10 cellular contexts compared by ENCODE assay signal in genomic region chrX:72169008-72169728, GRCh38. TPM values are rescaled to one million over a fixed set of nuclear protein-coding genes. Genes with fewer than 3 reads are reported as not detected.
DNase-seq lines count a peak whose midpoint lies in the region; ATAC-seq and TF ChIP-seq lines count a peak whose summit lies in the region.
"Had no signal": no experiment of that assay in that cellular context is flagged by ENCODE, and none has a peak within 500 bp of the region (broad histone marks: within the 10 kb centered on the region; RNA-seq: fewer than 3 reads in every experiment).

No MANE protein-coding gene starts in this region.

- H3K27ac ChIP-seq in suprapubic skin, result no peak overlapping the region
- H3K27ac ChIP-seq: BLaER1 treated with 17β-estradiol and CSF1 and Interleukin-3, amounts not matched to agents 10 nM and 100 nM had no signal

- no peaks in the 10 kb centered on the region for H3K4me1 ChIP-seq in suprapubic skin
- H3K4me1 ChIP-seq: BLaER1 treated with 17β-estradiol and CSF1 and Interleukin-3, amounts not matched to agents 10 nM and 100 nM had no signal

- peak; percentile 13 for DNase-seq in stimulated activated CD4-positive, alpha-beta T cell treated with anti-CD3 and anti-CD28 coated beads, Interleukin-15, amount 100 ng/mL, for 24 hours
- no peak for DNase-seq in stimulated activated CD4-positive, alpha-beta T cell treated with anti-CD3 and anti-CD28 coated beads, Interleukin-12 subunit alpha, Interleukin-12 subunit beta, amount 100 ng/mL, for 4 hours
- DNase-seq in activated T-cell treated with anti-CD3 and anti-CD28 coated beads, Interleukin-2, amount 50 U/mL, for 4 hours, result peak; percentile 10
- DNase-seq in fibroblast of the aortic adventitia (ENCODE audit: low read depth) (peak; percentile 8), suprapubic skin (ENCODE audit: low spot score in 2 of 2) (no peak), NAMALWA (ENCODE audit: low spot score) (no peak), AML-193 (lab: John Stamatoyannopoulos, UW) (no peak), nephron progenitor cell (no peak)
- DNase-seq: NCI-H2171 had no signal

- no peaks in the 10 kb centered on the region for H3K9me3 Mint-ChIP-seq in activated T-cell treated with anti-CD3 and anti-CD28 coated beads, Interleukin-2, amount 50 U/mL, for 4 hours
- H3K9me3 Mint-ChIP-seq in nephron progenitor cell, result peaks cover 36% of the 10 kb centered on the region

- H3K4me3 ChIP-seq in fibroblast of the aortic adventitia (ENCODE audit: low read depth, low read length) (no peak overlapping the region), suprapubic skin (peak overlapping the region; percentile 9)
- H3K4me3 ChIP-seq: BLaER1 treated with 17β-estradiol and CSF1 and Interleukin-3, amounts not matched to agents 10 nM and 100 nM had no signal

- no peaks in the 10 kb centered on the region for H3K36me3 Mint-ChIP-seq in activated T-cell treated with anti-CD3 and anti-CD28 coated beads, Interleukin-2, amount 50 U/mL, for 4 hours (ENCODE audit: insufficient read depth)
- H3K36me3 Mint-ChIP-seq in nephron progenitor cell (ENCODE audit: low read depth), result no peaks in the 10 kb centered on the region

- peaks cover 5% of the 10 kb centered on the region for H3K4me1 Mint-ChIP-seq in activated T-cell treated with anti-CD3 and anti-CD28 coated beads, Interleukin-2, amount 50 U/mL, for 4 hours (ENCODE audit: low read depth)
- H3K4me1 Mint-ChIP-seq in nephron progenitor cell, result no peaks in the 10 kb centered on the region

- ATAC-seq in activated T-cell treated with anti-CD3 and anti-CD28 coated beads, Interleukin-2, amount 50 U/mL, for 4 hours, result peak; percentile 43 to 78

- peak overlapping the region; percentile 65 for H3K4me3 Mint-ChIP-seq in activated T-cell treated with anti-CD3 and anti-CD28 coated beads, Interleukin-2, amount 50 U/mL, for 4 hours
- H3K4me3 Mint-ChIP-seq in nephron progenitor cell, result no peak overlapping the region

- no peak overlapping the region for H3K27ac Mint-ChIP-seq in nephron progenitor cell

- H3K27me3 Mint-ChIP-seq in activated T-cell treated with anti-CD3 and anti-CD28 coated beads, Interleukin-2, amount 50 U/mL, for 4 hours (ENCODE audit: low read depth), result no peaks in the 10 kb centered on the region
- peaks cover 10% of the 10 kb centered on the region for H3K27me3 Mint-ChIP-seq in nephron progenitor cell (ENCODE audit: low read depth, poor library complexity)

- TF ChIP-seq CTCF in fibroblast of the aortic adventitia (IDR thresholded peaks at IDR 0.05; ENCODE audit: insufficient read depth, low read length) (no peak), suprapubic skin (IDR thresholded peaks at IDR 0.05) (no peak), nephron progenitor cell (IDR thresholded peaks at IDR 0.05) (no peak)

- no peaks in the 10 kb centered on the region for H3K9me3 ChIP-seq in suprapubic skin

- H3K27me3 ChIP-seq in suprapubic skin, result no peaks in the 10 kb centered on the region

- no peak for TF ChIP-seq EP300 in suprapubic skin (IDR thresholded peaks at IDR 0.05)

- no peak for TF ChIP-seq POLR2A in suprapubic skin (IDR thresholded peaks at IDR 0.05)

- 62% methylated on average over 6 of the region's 6 CpGs for WGBS in suprapubic skin

- H3K36me3 ChIP-seq in suprapubic skin, result no peaks in the 10 kb centered on the region
- H3K36me3 ChIP-seq: BLaER1 treated with 17β-estradiol and CSF1 and Interleukin-3, amounts not matched to agents 10 nM and 100 nM had no signal

RNA-seq across cellular contexts. Expression of gene PIN4, which starts 12.4 kb away (rescaled TPM):
- 1 to 10 TPM; 2.8 to 5.5 (median 5.0) TPM for total RNA-seq in activated T-cell treated with anti-CD3 and anti-CD28 coated beads, Interleukin-2, amount 50 U/mL, for 4 hours
- total RNA-seq in fibroblast of the aortic adventitia (ENCODE audit: low replicate concordance) (4.6 and 9.0 TPM in 2 replicates), suprapubic skin (10 to 100 TPM in 2 of 4 donors, 1 to 10 TPM in 2; 4.3 to 16.5 (median 11.8) TPM)

RNA-seq across cellular contexts. Expression of gene RTL5, which starts 37.5 kb away (rescaled TPM):
- total RNA-seq in activated T-cell treated with anti-CD3 and anti-CD28 coated beads, Interleukin-2, amount 50 U/mL, for 4 hours, result under 1 TPM; 0.25 to 0.63 (median 0.45) TPM
- 2.3 and 4.3 TPM in 2 replicates for total RNA-seq in fibroblast of the aortic adventitia (ENCODE audit: low replicate concordance)
- total RNA-seq in suprapubic skin, result 1 to 10 TPM; 1.2 to 2.4 (median 1.3) TPM

Comparison
In these comparisons a context has a peak if more than half of its experiments do, and no peak if none do; other contexts are left out.
1. DNase-seq: peak in stimulated activated CD4-positive, alpha-beta T cell treated with anti-CD3 and anti-CD28 coated beads, Interleukin-15, amount 100 ng/mL, for 24 hours (single experiment), activated T-cell treated with anti-CD3 and anti-CD28 coated beads, Interleukin-2, amount 50 U/mL, for 4 hours (single experiment) and fibroblast of the aortic adventitia (single experiment); none in stimulated activated CD4-positive, alpha-beta T cell treated with anti-CD3 and anti-CD28 coated beads, Interleukin-12 subunit alpha, Interleukin-12 subunit beta, amount 100 ng/mL, for 4 hours (single experiment), suprapubic skin (0 of 2), NAMALWA (single experiment), AML-193 (0 of 2) and nephron progenitor cell (single experiment).